ENCODE assay signal across 28 cellular contexts in genomic region chr9:69140123-69140741, GRCh38.
"Had no signal": no experiment of that assay in that cellular context is flagged by ENCODE, and none has a peak within 500 bp of the region (broad histone marks: within the 10 kb centered on the region; RNA-seq: fewer than 3 reads in every experiment).

No MANE protein-coding gene starts in this region.

- H3K27me3 ChIP-seq: ascending aorta, gastroesophageal sphincter, testis had no signal

- H3K27ac ChIP-seq: ascending aorta, gastroesophageal sphincter, skin epidermis, testis had no signal

- DNase-seq: activated CD4-positive, alpha-beta T cell treated with anti-CD3 and anti-CD28 coated beads for 36 hours; activated CD4-positive, alpha-beta T cell treated with anti-CD3 and anti-CD28 coated beads, Interleukin-2, amount 50 U/mL, for 4 hours; activated CD4-positive, CD25-positive, alpha-beta regulatory T cell; activated gamma-delta T cell; activated naive CD4-positive, alpha-beta T cell treated with anti-CD3 and anti-CD28 coated beads, Interleukin-2, amount 10 ng/mL, durations not matched to agents 7 days and 5 days; activated naive CD8-positive, alpha-beta T cell treated with anti-CD3 and anti-CD28 coated beads, Interleukin-2, amount 10 ng/mL, durations not matched to agents 7 days and 5 days; activated T-cell treated with anti-CD3 and anti-CD28 coated beads, Interleukin-2, amount 50 U/mL, for 1 hour; central memory CD4-positive, alpha-beta T cell; hypothalamus; immature natural killer cell; kidney; left colon; mesendoderm; mucosa of descending colon; stimulated activated CD4-positive, alpha-beta T cell treated with anti-CD3 and anti-CD28 coated beads, Interleukin-12 subunit alpha, Interleukin-12 subunit beta, amount 100 ng/mL, for 4 hours; stimulated activated CD4-positive, alpha-beta T cell treated with anti-CD3 and anti-CD28 coated beads, Interleukin-4, amount 100 ng/mL, for 1 hour; stimulated activated naive CD8-positive, alpha-beta T cell treated with anti-CD3 and anti-CD28 coated beads, Interleukin-15, Interleukin-2, amounts not matched to agents 100 U/mL and 50 U/mL, for 24 hours; T-helper 2 cell; testis had no signal

- H3K9me3 Mint-ChIP-seq: activated naive CD4-positive, alpha-beta T cell treated with anti-CD3 and anti-CD28 coated beads, Interleukin-2, amount 10 ng/mL, durations not matched to agents 7 days and 5 days; activated naive CD8-positive, alpha-beta T cell treated with anti-CD3 and anti-CD28 coated beads, Interleukin-2, amount 10 ng/mL, durations not matched to agents 7 days and 5 days; brain; immature natural killer cell; natural killer cell treated with Interleukin-12 subunit alpha and Interleukin-12 subunit beta and Interleukin-15 and Interleukin-18, amount 100 ng/mL, for 72 hours had no signal

- H3K4me3 ChIP-seq: ascending aorta, gastroesophageal sphincter, lung, mucosa of descending colon, skin epidermis, testis had no signal

- H3K4me3 Mint-ChIP-seq: activated CD4-positive, alpha-beta T cell treated with anti-CD3 and anti-CD28 coated beads for 36 hours; activated naive CD4-positive, alpha-beta T cell treated with anti-CD3 and anti-CD28 coated beads, Interleukin-2, amount 10 ng/mL, durations not matched to agents 7 days and 5 days; activated naive CD8-positive, alpha-beta T cell treated with anti-CD3 and anti-CD28 coated beads, Interleukin-2, amount 10 ng/mL, durations not matched to agents 7 days and 5 days; brain; immature natural killer cell; natural killer cell treated with Interleukin-12 subunit alpha and Interleukin-12 subunit beta and Interleukin-15 and Interleukin-18, amount 100 ng/mL, for 72 hours had no signal

- ATAC-seq: activated CD4-positive, alpha-beta T cell treated with anti-CD3 and anti-CD28 coated beads for 36 hours; gastroesophageal sphincter; left colon; mucosa of descending colon; natural killer cell treated with Interleukin-12 subunit alpha and Interleukin-12 subunit beta and Interleukin-15 and Interleukin-18, amount 100 ng/mL, for 72 hours; sciatic nerve; SK-N-SH treated with all-trans-retinoic acid at 6 μM for 48 hours; stimulated activated naive CD8-positive, alpha-beta T cell treated with anti-CD3 and anti-CD28 coated beads, Interleukin-15, Interleukin-2, amounts not matched to agents 100 U/mL and 50 U/mL, for 24 hours had no signal

- H3K27me3 Mint-ChIP-seq: activated CD4-positive, alpha-beta T cell treated with anti-CD3 and anti-CD28 coated beads for 36 hours; activated naive CD4-positive, alpha-beta T cell treated with anti-CD3 and anti-CD28 coated beads, Interleukin-2, amount 10 ng/mL, durations not matched to agents 7 days and 5 days; activated naive CD8-positive, alpha-beta T cell treated with anti-CD3 and anti-CD28 coated beads, Interleukin-2, amount 10 ng/mL, durations not matched to agents 7 days and 5 days; natural killer cell treated with Interleukin-12 subunit alpha and Interleukin-12 subunit beta and Interleukin-15 and Interleukin-18, amount 100 ng/mL, for 72 hours; progenitor cell of endocrine pancreas had no signal

- H3K4me1 ChIP-seq: ascending aorta had no signal

- H3K36me3 Mint-ChIP-seq: activated naive CD4-positive, alpha-beta T cell treated with anti-CD3 and anti-CD28 coated beads, Interleukin-2, amount 10 ng/mL, durations not matched to agents 7 days and 5 days; activated naive CD8-positive, alpha-beta T cell treated with anti-CD3 and anti-CD28 coated beads, Interleukin-2, amount 10 ng/mL, durations not matched to agents 7 days and 5 days; brain; natural killer cell treated with Interleukin-12 subunit alpha and Interleukin-12 subunit beta and Interleukin-15 and Interleukin-18, amount 100 ng/mL, for 72 hours had no signal

- H3K9me3 ChIP-seq: ascending aorta, gastroesophageal sphincter, mucosa of descending colon, testis had no signal

- H3K36me3 ChIP-seq: ascending aorta, gastroesophageal sphincter had no signal

- H3K4me1 Mint-ChIP-seq: activated CD4-positive, alpha-beta T cell treated with anti-CD3 and anti-CD28 coated beads for 36 hours; activated naive CD8-positive, alpha-beta T cell treated with anti-CD3 and anti-CD28 coated beads, Interleukin-2, amount 10 ng/mL, durations not matched to agents 7 days and 5 days; brain had no signal

- H3K27ac Mint-ChIP-seq: activated CD4-positive, alpha-beta T cell treated with anti-CD3 and anti-CD28 coated beads for 36 hours; activated naive CD4-positive, alpha-beta T cell treated with anti-CD3 and anti-CD28 coated beads, Interleukin-2, amount 10 ng/mL, durations not matched to agents 7 days and 5 days; activated naive CD8-positive, alpha-beta T cell treated with anti-CD3 and anti-CD28 coated beads, Interleukin-2, amount 10 ng/mL, durations not matched to agents 7 days and 5 days; brain; immature natural killer cell; natural killer cell treated with Interleukin-12 subunit alpha and Interleukin-12 subunit beta and Interleukin-15 and Interleukin-18, amount 100 ng/mL, for 72 hours; progenitor cell of endocrine pancreas had no signal
